14 cellular contexts compared by ENCODE assay signal in genomic region chr7:47627580-47628283, GRCh38. TPM values are rescaled to one million over a fixed set of nuclear protein-coding genes. Genes with fewer than 3 reads are reported as not detected.
DNase-seq lines count a peak whose midpoint lies in the region; ATAC-seq and TF ChIP-seq lines count a peak whose summit lies in the region.
"Had no signal": no experiment of that assay in that cellular context is flagged by ENCODE, and none has a peak within 500 bp of the region (broad histone marks: within the 10 kb centered on the region; RNA-seq: fewer than 3 reads in every experiment).

No MANE protein-coding gene starts in this region.

- peak overlapping the region; percentile 54 for H3K4me2 ChIP-seq in OCI-LY3 (ENCODE audit: low read length)
- H3K4me2 ChIP-seq: hepatocyte had no signal

- no peaks in the 10 kb centered on the region for H3K9me3 ChIP-seq in OCI-LY3 (ENCODE audit: insufficient read depth, low read length)
- H3K9me3 ChIP-seq in CD8-positive, alpha-beta memory T cell (ENCODE audit: low read length) = no peaks in the 10 kb centered on the region
- H3K9me3 ChIP-seq: Peyer's patch, prostate gland had no signal

- H3K36me3 Mint-ChIP-seq in CD8-positive, alpha-beta memory T cell = no peaks in the 10 kb centered on the region

- H2AFZ ChIP-seq in OCI-LY3 (ENCODE audit: low read depth, low read length) = no peak overlapping the region
- H2AFZ ChIP-seq: hepatocyte had no signal

- H3K9ac ChIP-seq in OCI-LY3 (ENCODE audit: low read length) = no peak overlapping the region

- DNase-seq in GM20000 (ENCODE audit: low spot score) (peak; percentile 51), erythroblast (lab: John Stamatoyannopoulos, UW) (no peak), AG08395 (ENCODE audit: low spot score) (no peak)
- no peak for DNase-seq in activated CD4-positive, alpha-beta T cell treated with anti-CD3 and anti-CD28 coated beads for 1 hour
- DNase-seq in CD8-positive, alpha-beta memory T cell = no peak
- DNase-seq: activated T-cell treated with anti-CD3 and anti-CD28 coated beads, Interleukin-2, amount 50 U/mL, for 24 hours; H9; NCI-H1694 had no signal

- H3K27me3 Mint-ChIP-seq in CD8-positive, alpha-beta memory T cell = no peaks in the 10 kb centered on the region
- H3K27me3 Mint-ChIP-seq: activated T-cell treated with anti-CD3 and anti-CD28 coated beads, Interleukin-2, amount 50 U/mL, for 24 hours had no signal

- TF ChIP-seq CTCF in GM20000 (IDR thresholded peaks at IDR 0.05; ENCODE audit: extremely low read depth, missing control alignments) (no peak), OCI-LY3 (IDR thresholded peaks at IDR 0.05; ENCODE audit: low read depth, low read length) (no peak)

- no peaks in the 10 kb centered on the region for H3K79me2 ChIP-seq in OCI-LY3 (ENCODE audit: low read length)
- H3K79me2 ChIP-seq: hepatocyte had no signal

- H3K27ac ChIP-seq in OCI-LY3 (ENCODE audit: low read length) = no peak overlapping the region
- no peak overlapping the region for H3K27ac ChIP-seq in CD8-positive, alpha-beta memory T cell (ENCODE audit: low read depth, low read length)
- H3K27ac ChIP-seq: hepatocyte, prostate gland had no signal

- CTCF ChIA-PET in CD8-positive, alpha-beta memory T cell (lab: Charles Lee) = no interaction called here

- peaks cover 0 to 4% (median under 1%) of the 10 kb centered on the region in 5 donors for H3K9me3 Mint-ChIP-seq in CD8-positive, alpha-beta memory T cell
- H3K9me3 Mint-ChIP-seq: activated T-cell treated with anti-CD3 and anti-CD28 coated beads, Interleukin-2, amount 50 U/mL, for 24 hours; H9 had no signal

- peaks cover 12% of the 10 kb centered on the region for H3K4me1 ChIP-seq in OCI-LY3 (ENCODE audit: low read length)
- no peaks in the 10 kb centered on the region for H3K4me1 ChIP-seq in CD8-positive, alpha-beta memory T cell (ENCODE audit: insufficient read depth, low read length)
- H3K4me1 ChIP-seq: prostate gland had no signal

- H3K27ac Mint-ChIP-seq in CD8-positive, alpha-beta memory T cell = no peak overlapping the region
- H3K27ac Mint-ChIP-seq: activated T-cell treated with anti-CD3 and anti-CD28 coated beads, Interleukin-2, amount 50 U/mL, for 24 hours; H9 had no signal

- no peaks in the 10 kb centered on the region for H3K36me3 ChIP-seq in OCI-LY3 (replicated peaks; ENCODE audit: low read depth, low read length)
- H3K36me3 ChIP-seq in CD8-positive, alpha-beta memory T cell (ENCODE audit: insufficient read depth, low read length) = no peaks in the 10 kb centered on the region
- H3K36me3 ChIP-seq: Peyer's patch, prostate gland had no signal

- peak; percentile 79 for ATAC-seq in GM18498 (IDR thresholded peaks at IDR 0.05; ENCODE audit: unreplicated experiment)
- ATAC-seq in HG02973 (IDR thresholded peaks at IDR 0.05; ENCODE audit: unreplicated experiment) = peak; percentile 73

- POLR2A ChIA-PET in CD8-positive, alpha-beta memory T cell (lab: Charles Lee) = no interaction called here

- no peaks in the 10 kb centered on the region for H4K20me1 ChIP-seq in OCI-LY3 (ENCODE audit: insufficient read depth, low read length)

- no peak for TF ChIP-seq POLR2A in erythroblast (IDR thresholded peaks at IDR 0.05; ENCODE audit: low read length)

- no peaks in the 10 kb centered on the region for H3K27me3 ChIP-seq in OCI-LY3 (ENCODE audit: low read depth, low read length)
- H3K27me3 ChIP-seq in CD8-positive, alpha-beta memory T cell (ENCODE audit: insufficient read depth, low read length, poor library complexity, severe bottlenecking) = no peaks in the 10 kb centered on the region
- H3K27me3 ChIP-seq: hepatocyte, Peyer's patch had no signal

- no peaks in the 10 kb centered on the region for H3K4me1 Mint-ChIP-seq in CD8-positive, alpha-beta memory T cell

- H3K4me3 Mint-ChIP-seq in CD8-positive, alpha-beta memory T cell = no peak overlapping the region
- H3K4me3 Mint-ChIP-seq: activated T-cell treated with anti-CD3 and anti-CD28 coated beads, Interleukin-2, amount 50 U/mL, for 24 hours; H9 had no signal

- H3K4me3 ChIP-seq in OCI-LY3 (ENCODE audit: low read length) = no peak overlapping the region
- H3K4me3 ChIP-seq in CD8-positive, alpha-beta memory T cell (ENCODE audit: low read length) = no peak overlapping the region
- H3K4me3 ChIP-seq: hepatocyte, Peyer's patch, prostate gland had no signal

RNA-seq across cellular contexts. Expression of gene TNS3, which starts 45.8 kb away (rescaled TPM):
- total RNA-seq in CD8-positive, alpha-beta memory T cell = 1 to 10 TPM; 1.4 to 1.5 TPM
- not detected for polyA plus RNA-seq in CD8-positive, alpha-beta memory T cell
